Comparison of ENCODE assay signal across 12 cellular contexts in genomic region chr22:45335021-45335818, GRCh38. TPM values are rescaled to one million over a fixed set of nuclear protein-coding genes. Genes with fewer than 3 reads are reported as not detected.
DNase-seq lines count a peak whose midpoint lies in the region; ATAC-seq and TF ChIP-seq lines count a peak whose summit lies in the region.
"Had no signal": no experiment of that assay in that cellular context is flagged by ENCODE, and none has a peak within 500 bp of the region (broad histone marks: within the 10 kb centered on the region; RNA-seq: fewer than 3 reads in every experiment).

No MANE protein-coding gene starts in this region.

- H3K9me3 Mint-ChIP-seq in WTC11, result no peaks in the 10 kb centered on the region
- H3K9me3 Mint-ChIP-seq in progenitor cell of endocrine pancreas (ENCODE audit: low read depth), result no peaks in the 10 kb centered on the region
- H3K9me3 Mint-ChIP-seq in CD8-positive, alpha-beta memory T cell, result no peaks in the 10 kb centered on the region
- H3K9me3 Mint-ChIP-seq: activated T-helper 2 cell treated with anti-CD3 and anti-CD28 coated beads, Interferon-gamma antibody, Interleukin-2, Interleukin-4, amounts not matched to agents 10 μg/mL and 5 μg/mL and 100 μg/mL, durations not matched to agents 14 hours and 24 hours and 36 hours had no signal

- DNase-seq in ELF-1 (ENCODE audit: low read depth, low spot score) (peak; percentile 79), WTC11 (ENCODE audit: low spot score) (peak; percentile 61), Right ventricle myocardium superior (peak; percentile 88), progenitor cell of endocrine pancreas (ENCODE audit: low spot score, unreplicated experiment) (no peak), OCI-M1 (lab: John Stamatoyannopoulos, UW) (no peak)
- DNase-seq in CD8-positive, alpha-beta memory T cell, result no peak
- no peak for DNase-seq in activated CD4-positive, CD25-positive, alpha-beta regulatory T cell (lab: John Stamatoyannopoulos, UW)
- DNase-seq: effector memory CD4-positive, alpha-beta T cell; MM.1S had no signal

- no peak for TF ChIP-seq POLR2A in gastroesophageal sphincter (IDR thresholded peaks at IDR 0.05)

- H3K4me3 Mint-ChIP-seq in WTC11 (no peak overlapping the region), progenitor cell of endocrine pancreas (ENCODE audit: low read depth) (no peak overlapping the region)
- H3K4me3 Mint-ChIP-seq in CD8-positive, alpha-beta memory T cell, result peak overlapping the region in 1 of 7 donors; percentile 40

- H3K36me3 Mint-ChIP-seq in WTC11 (peaks cover 17% of the 10 kb centered on the region), progenitor cell of endocrine pancreas (ENCODE audit: insufficient read depth) (peaks cover 18% of the 10 kb centered on the region)
- H3K36me3 Mint-ChIP-seq in CD8-positive, alpha-beta memory T cell, result peaks cover 13 to 92% (median 43%) of the 10 kb centered on the region in 3 donors

- no peak for TF ChIP-seq EP300 in gastroesophageal sphincter (IDR thresholded peaks at IDR 0.05)

- H3K27me3 Mint-ChIP-seq in WTC11 (ENCODE audit: low read depth) (no peaks in the 10 kb centered on the region), progenitor cell of endocrine pancreas (no peaks in the 10 kb centered on the region)
- H3K27me3 Mint-ChIP-seq in CD8-positive, alpha-beta memory T cell, result no peaks in the 10 kb centered on the region

- POLR2A ChIA-PET in WTC11 (lab: Charles Lee), result no interaction called here
- POLR2A ChIA-PET in CD8-positive, alpha-beta memory T cell (lab: Charles Lee), result no interaction called here

- no peaks in the 10 kb centered on the region for H3K4me1 ChIP-seq in CD8-positive, alpha-beta memory T cell (ENCODE audit: insufficient read depth, low read length)
- peaks cover 0 to 30% (median 10%) of the 10 kb centered on the region in 3 donors for H3K4me1 ChIP-seq in gastroesophageal sphincter

- no peak for TF ChIP-seq CTCF in WTC11 (IDR thresholded peaks at IDR 0.05)
- TF ChIP-seq CTCF in progenitor cell of endocrine pancreas (IDR thresholded peaks at IDR 0.05; ENCODE audit: unreplicated experiment), result peak; percentile 35
- no peak for TF ChIP-seq CTCF in gastroesophageal sphincter (IDR thresholded peaks at IDR 0.05)

- intact Hi-C loops in Right ventricle myocardium superior (cut with DNase I), result loop anchor here (10.0 kb wide), 1 partner anchor 60 kb away; no protein-coding TSS in a partner anchor

- peak overlapping the region; percentile 16; the same call in 1 of the 2 replicates for H3K27ac Mint-ChIP-seq in WTC11
- H3K27ac Mint-ChIP-seq in progenitor cell of endocrine pancreas, result no peak overlapping the region
- peak overlapping the region in 1 of 8 donors; percentile 7 for H3K27ac Mint-ChIP-seq in CD8-positive, alpha-beta memory T cell
- H3K27ac Mint-ChIP-seq: activated T-helper 2 cell treated with anti-CD3 and anti-CD28 coated beads, Interferon-gamma antibody, Interleukin-2, Interleukin-4, amounts not matched to agents 10 μg/mL and 5 μg/mL and 100 μg/mL, durations not matched to agents 14 hours and 24 hours and 36 hours had no signal

- CTCF ChIA-PET in WTC11 (lab: Charles Lee), result interaction anchor here (0.8 to 2.6 kb wide), 9 partner anchors 9 to 1450 kb away, joined by 3 to 7 read pairs (median 3); partner anchors contain the start of gene UPK3A
- CTCF ChIA-PET in CD8-positive, alpha-beta memory T cell (lab: Charles Lee), result no interaction called here

- WGBS in gastroesophageal sphincter (ENCODE audit: low coverage in 1 of 2), 2 donors, result 57 to 79% methylated on average over 15 to 22 of the region's 26 CpGs

- H3K4me1 Mint-ChIP-seq in WTC11 (no peaks in the 10 kb centered on the region), progenitor cell of endocrine pancreas (ENCODE audit: low read depth) (peaks cover 15% of the 10 kb centered on the region)
- peaks cover 9 to 22% (median 12%) of the 10 kb centered on the region in 3 donors for H3K4me1 Mint-ChIP-seq in CD8-positive, alpha-beta memory T cell

- H3K27ac ChIP-seq in CD8-positive, alpha-beta memory T cell (ENCODE audit: low read depth, low read length), result no peak overlapping the region
- H3K27ac ChIP-seq in gastroesophageal sphincter, result no peak overlapping the region

- ATAC-seq in WTC11 (peak; percentile 91), Right ventricle myocardium superior (ENCODE audit: poor library complexity) (peak; percentile 89), gastroesophageal sphincter (no peak)

- H3K27me3 ChIP-seq in CD8-positive, alpha-beta memory T cell (ENCODE audit: insufficient read depth, low read length, poor library complexity, severe bottlenecking), result no peaks in the 10 kb centered on the region
- no peaks in the 10 kb centered on the region for H3K27me3 ChIP-seq in gastroesophageal sphincter

- no peaks in the 10 kb centered on the region for H3K9me3 ChIP-seq in CD8-positive, alpha-beta memory T cell (ENCODE audit: low read length)
- H3K9me3 ChIP-seq in gastroesophageal sphincter, result no peaks in the 10 kb centered on the region

- H3K4me3 ChIP-seq in CD8-positive, alpha-beta memory T cell (ENCODE audit: low read length), result no peak overlapping the region
- H3K4me3 ChIP-seq in gastroesophageal sphincter, result no peak overlapping the region

- H3K36me3 ChIP-seq in CD8-positive, alpha-beta memory T cell (ENCODE audit: insufficient read depth, low read length), result peaks cover 24% of the 10 kb centered on the region
- H3K36me3 ChIP-seq in gastroesophageal sphincter, result peaks cover 0 to 96% of the 10 kb centered on the region in 2 donors

TF ChIP-seq in WTC11, 78 proteins besides CTCF, POLR2A, EP300 and RAD21:
- TF ChIP-seq CREM (CRISPR knock-in tag; IDR thresholded peaks at IDR 0.05) (no peak), ELF4 (CRISPR knock-in tag; IDR thresholded peaks at IDR 0.05; ENCODE audit: low read depth) (no peak), GTF2I (CRISPR knock-in tag; conservative IDR thresholded peaks at IDR 0.05) (no peak), ZNF512 (CRISPR knock-in tag; IDR thresholded peaks at IDR 0.05; ENCODE audit: borderline replicate concordance) (no peak), NFE2L1 (CRISPR knock-in tag; IDR thresholded peaks at IDR 0.05) (no peak), OVOL2 (CRISPR knock-in tag; IDR thresholded peaks at IDR 0.05; ENCODE audit: borderline replicate concordance) (no peak), ZSCAN18 (CRISPR knock-in tag; IDR thresholded peaks at IDR 0.05) (no peak), E2F4 (CRISPR knock-in tag; IDR thresholded peaks at IDR 0.05; ENCODE audit: borderline replicate concordance, low read depth) (no peak), NR1H2 (CRISPR knock-in tag; IDR thresholded peaks at IDR 0.05) (no peak), CBFB (CRISPR knock-in tag; IDR thresholded peaks at IDR 0.05; ENCODE audit: low read depth) (no peak), FOXK1 (CRISPR knock-in tag; IDR thresholded peaks at IDR 0.05) (no peak)
TF ChIP-seq in WTC11: peak in this region for 0.

RNA-seq across cellular contexts. Expression of gene FAM118A, which starts 25.5 kb away (rescaled TPM):
- total RNA-seq in WTC11 (2021), result 20.7 to 21.6 TPM (median 21.3 TPM) in 3 replicates
- total RNA-seq in Right ventricle myocardium superior, result 21.1 TPM
- 122 and 131 TPM in 2 replicates for total RNA-seq in progenitor cell of endocrine pancreas
- 10 to 100 TPM; 28.1 to 28.4 TPM for total RNA-seq in CD8-positive, alpha-beta memory T cell
- 27.8 TPM for polyA plus RNA-seq in CD8-positive, alpha-beta memory T cell
- total RNA-seq in gastroesophageal sphincter, result 10 to 100 TPM; 17.4 to 82.9 (median 29.6) TPM

RNA-seq across cellular contexts. Expression of gene UPK3A, which starts 50.5 kb away (rescaled TPM):
- total RNA-seq in WTC11 (2021) (0.23 to 0.62 TPM (median 0.37 TPM) in 3 replicates), Right ventricle myocardium superior (0.65 TPM), progenitor cell of endocrine pancreas (0.57 and 1.9 TPM in 2 replicates), gastroesophageal sphincter (not detected)
- total RNA-seq in CD8-positive, alpha-beta memory T cell, result not detected
- not detected for polyA plus RNA-seq in CD8-positive, alpha-beta memory T cell
- total RNA-seq: activated T-helper 2 cell treated with anti-CD3 and anti-CD28 coated beads, Interferon-gamma antibody, Interleukin-2, Interleukin-4, amounts not matched to agents 10 μg/mL and 5 μg/mL and 100 μg/mL, durations not matched to agents 14 hours and 24 hours and 36 hours; renal cortical epithelial cell had no signal

Comparison
In these comparisons a context has a peak if more than half of its experiments do, and no peak if none do; other contexts are left out.
1. DNase-seq: peak in ELF-1 (single experiment), WTC11 (single experiment) and Right ventricle myocardium superior (single experiment); none in progenitor cell of endocrine pancreas (single experiment), CD8-positive, alpha-beta memory T cell (0 of 5), OCI-M1 (single experiment) and activated CD4-positive, CD25-positive, alpha-beta regulatory T cell (0 of 4).